Comparison of ENCODE assay signal across 10 cellular contexts in genomic region chr11:18312012-18312411, GRCh38. TPM values are rescaled to one million over a fixed set of nuclear protein-coding genes. Genes with fewer than 3 reads are reported as not detected.
DNase-seq lines count a peak whose midpoint lies in the region; TF ChIP-seq lines count a peak whose summit lies in the region.
"Had no signal": no experiment of that assay in that cellular context is flagged by ENCODE, and none has a peak within 500 bp of the region (broad histone marks: within the 10 kb centered on the region; RNA-seq: fewer than 3 reads in every experiment).

No MANE protein-coding gene starts in this region.

- H3K36me3 ChIP-seq in SJSA1: peaks cover 40% of the 10 kb centered on the region
- peaks cover 27 to 36% (median 34%) of the 10 kb centered on the region in 3 donors for H3K36me3 ChIP-seq in tibial artery

- intact Hi-C loops in tibial artery (cut with DNase I; ENCODE audit: low total_unique reads): no loop called here

- TF ChIP-seq CTCF in tibial artery (IDR thresholded peaks at IDR 0.05): no peak
- TF ChIP-seq CTCF in GM10248 (IDR thresholded peaks at IDR 0.05; ENCODE audit: control extremely low read depth, extremely low read depth, low read depth, missing control alignments): no peak

- peaks cover 28% of the 10 kb centered on the region for H3K4me1 ChIP-seq in SJSA1 (replicated peaks)
- H3K4me1 ChIP-seq in tibial artery: peaks cover 0 to 52% (median 32%) of the 10 kb centered on the region in 4 donors

- H3K4me3 ChIP-seq in SJSA1: no peak overlapping the region
- H3K4me3 ChIP-seq in tibial artery: no peak overlapping the region

- POLR2A ChIA-PET in GM10248 (lab: Yijun Ruan, JAX): no interaction called here

- peak overlapping the region; percentile 84 for H3K27ac ChIP-seq in SJSA1
- peak overlapping the region; percentile 22 for H3K27ac ChIP-seq in cingulate gyrus (ENCODE audit: low read depth, low read length)
- H3K27ac ChIP-seq in layer of hippocampus (ENCODE audit: low read depth, low read length): peak overlapping the region; percentile 41
- H3K27ac ChIP-seq in tibial artery: peak overlapping the region; percentile 64 to 74
- H3K27ac ChIP-seq: VCaP had no signal

- CTCF ChIA-PET in GM10248 (lab: Yijun Ruan, JAX): interaction anchor here (1.3 to 3.2 kb wide), 4 partner anchors 9 to 68 kb away, joined by 3 to 9 read pairs (median 5); no protein-coding TSS in a partner anchor

- H3K27me3 ChIP-seq in SJSA1 (replicated peaks) (no peaks in the 10 kb centered on the region), layer of hippocampus (ENCODE audit: control insufficient read depth, insufficient read depth, low read length) (no peaks in the 10 kb centered on the region), tibial artery (no peaks in the 10 kb centered on the region)

- DNase-seq in SJSA1 (ENCODE audit: low read depth in 1 of 2, low spot score in 2 of 2) (peak in 1 of 2 experiments; percentile 30), tibial artery (no peak), GM10248 (ENCODE audit: extremely low spot score) (no peak), NCI-H187 (lab: John Stamatoyannopoulos, UW) (no peak)
- DNase-seq in effector CD8-positive, alpha-beta T cell (lab: John Stamatoyannopoulos, UW): no peak
- DNase-seq: activated T-cell treated with anti-CD3 and anti-CD28 coated beads, Interleukin-2, amount 50 U/mL, for 4 hours had no signal

- H3K9me3 ChIP-seq in SJSA1 (replicated peaks) (no peaks in the 10 kb centered on the region), tibial artery (no peaks in the 10 kb centered on the region)

RNA-seq across cellular contexts. Expression of gene HPS5, which starts 9.9 kb away (rescaled TPM):
- total RNA-seq in SJSA1 (2014; rRNA removed; shearing (Covaris generic)): 58.2 and 67.5 TPM in 2 replicates

RNA-seq across cellular contexts. Expression of gene GTF2H1, which starts 10.4 kb away (rescaled TPM):
- 93.8 and 121 TPM in 2 replicates for total RNA-seq in SJSA1 (2014; rRNA removed; shearing (Covaris generic))

RNA-seq across cellular contexts. Expression of gene SAA1, which starts 45.9 kb away (rescaled TPM):
- not detected in 2 replicates for total RNA-seq in SJSA1 (2014; rRNA removed; shearing (Covaris generic))
- total RNA-seq: RPMI7951 had no signal

Comparison
In these comparisons a context has a peak if more than half of its experiments do, and no peak if none do; other contexts are left out.
1. H3K27ac ChIP-seq: peak in every context shown above with its lines; median percentile 84 in SJSA1; 69 in tibial artery; 41 in layer of hippocampus; 22 in cingulate gyrus.